27 cellular contexts compared by ENCODE assay signal in genomic region chr4:80012291-80012690, GRCh38.
DNase-seq lines count a peak whose midpoint lies in the region; ATAC-seq and TF ChIP-seq lines count a peak whose summit lies in the region.
"Had no signal": no experiment of that assay in that cellular context is flagged by ENCODE, and none has a peak within 500 bp of the region (broad histone marks: within the 10 kb centered on the region; RNA-seq: fewer than 3 reads in every experiment).

No MANE protein-coding gene starts in this region.

- H3K4ac ChIP-seq in mesenchymal stem cell (ENCODE audit: low read depth in 1 of 2, low read length in 2 of 2) = no peak overlapping the region

- peaks cover 11% of the 10 kb centered on the region for H3K79me1 ChIP-seq in mesenchymal stem cell (replicated peaks; ENCODE audit: low read length, poor library complexity, severe bottlenecking)

- no peak overlapping the region for H2AK5ac ChIP-seq in mesenchymal stem cell (ENCODE audit: low read length, severe bottlenecking)

- H2BK5ac ChIP-seq in mesenchymal stem cell (ENCODE audit: low read depth, low read length, poor library complexity, severe bottlenecking) = no peak overlapping the region

- H3K14ac ChIP-seq in mesenchymal stem cell (ENCODE audit: low read length in 2 of 2) = no peak overlapping the region

- peak overlapping the region; percentile 58 for H3K27ac ChIP-seq in DND-41 (ENCODE audit: low read length)
- peak overlapping the region in 4 of 5 donors; percentile 46 to 71 (median 63) for H3K27ac ChIP-seq in adrenal gland
- H3K27ac ChIP-seq in mesenchymal stem cell (ENCODE audit: low read length, poor library complexity, severe bottlenecking) = no peak overlapping the region
- H3K27ac ChIP-seq in subcutaneous abdominal adipose tissue (ENCODE audit: low read depth, low read length) = peak overlapping the region; percentile 80
- H3K27ac ChIP-seq: body of pancreas had no signal

- H2AFZ ChIP-seq in DND-41 (ENCODE audit: low read depth, low read length) (no peak overlapping the region), mesenchymal stem cell (ENCODE audit: low read depth, low read length) (no peak overlapping the region)

- no peak overlapping the region for H4K91ac ChIP-seq in mesenchymal stem cell (ENCODE audit: low read length)

- H3K4me3 ChIP-seq in DND-41 (ENCODE audit: low read depth in 1 of 2, low read length in 2 of 2) (no peak overlapping the region), adrenal gland (no peak overlapping the region), mesenchymal stem cell (ENCODE audit: insufficient read depth in 1 of 2, low read depth in 1 of 2, low read length in 2 of 2) (peak overlapping the region in 1 of 2 experiments; percentile 22), subcutaneous abdominal adipose tissue (ENCODE audit: low read depth in 1 of 5, low read length in 5 of 5) (no peak overlapping the region)
- H3K4me3 ChIP-seq: body of pancreas, gastrocnemius medialis, HAP-1, prostate gland had no signal

- no peaks in the 10 kb centered on the region for H4K20me1 ChIP-seq in DND-41 (ENCODE audit: insufficient read depth, low read length)

- H3K36me3 ChIP-seq in DND-41 (ENCODE audit: insufficient read depth, low read length) (peaks cover 30% of the 10 kb centered on the region), adrenal gland (replicated peaks in 1 of 2) (peaks cover 0 to 6% of the 10 kb centered on the region in 2 donors), mesenchymal stem cell (ENCODE audit: control insufficient read depth in 1 of 2, insufficient read depth in 2 of 2, low read depth in 1 of 2, low read length in 2 of 2) (peaks cover 2 to 76% of the 10 kb centered on the region in 2 experiments), subcutaneous abdominal adipose tissue (ENCODE audit: control insufficient read depth in 5 of 5, insufficient read depth in 5 of 5, low read length in 5 of 5) (peaks cover 4 to 26% (median 17%) of the 10 kb centered on the region in 5 donors)
- H3K36me3 ChIP-seq: gastrocnemius medialis, HAP-1, prostate gland had no signal

- no peak overlapping the region for H3K18ac ChIP-seq in mesenchymal stem cell (ENCODE audit: low read depth in 1 of 2, low read length in 2 of 2)

- H2BK120ac ChIP-seq in mesenchymal stem cell (ENCODE audit: low read depth, low read length) = peak overlapping the region; percentile 27

- no peak overlapping the region for H2BK12ac ChIP-seq in mesenchymal stem cell (ENCODE audit: low read length in 2 of 2)

- TF ChIP-seq CTCF in DND-41 (IDR thresholded peaks at IDR 0.05; ENCODE audit: borderline replicate concordance, extremely low read depth, low read length, poor library complexity, severe bottlenecking) = no peak
- no peak for TF ChIP-seq CTCF in adrenal gland (IDR thresholded peaks at IDR 0.05)

- no peak overlapping the region for H3K4me2 ChIP-seq in DND-41 (ENCODE audit: insufficient read depth, low read length)
- no peak overlapping the region for H3K4me2 ChIP-seq in mesenchymal stem cell (ENCODE audit: low read length, poor library complexity, severe bottlenecking)

- no peak overlapping the region for H3K23ac ChIP-seq in mesenchymal stem cell (ENCODE audit: low read length in 2 of 2)

- peaks cover 12% of the 10 kb centered on the region for H3K79me2 ChIP-seq in DND-41 (ENCODE audit: insufficient read depth, low read length)

- peaks cover 91% of the 10 kb centered on the region for H3K4me1 ChIP-seq in DND-41 (ENCODE audit: insufficient read depth, low read length)
- H3K4me1 ChIP-seq in adrenal gland (replicated peaks in 1 of 2) = peaks cover 18 to 56% of the 10 kb centered on the region in 2 donors
- H3K4me1 ChIP-seq in mesenchymal stem cell (ENCODE audit: control insufficient read depth, insufficient read depth, low read depth, low read length) = peaks cover 3% of the 10 kb centered on the region
- H3K4me1 ChIP-seq in subcutaneous abdominal adipose tissue (ENCODE audit: control insufficient read depth in 5 of 5, insufficient read depth in 5 of 5, low read length in 5 of 5) = peaks cover 0 to 32% (median 11%) of the 10 kb centered on the region in 5 donors
- H3K4me1 ChIP-seq: body of pancreas, gastrocnemius medialis had no signal

- H3K9me3 ChIP-seq in DND-41 (ENCODE audit: insufficient read depth, low read length, severe bottlenecking) = no peaks in the 10 kb centered on the region
- H3K9me3 ChIP-seq in adrenal gland (replicated peaks in 1 of 3) = no peaks in the 10 kb centered on the region
- H3K9me3 ChIP-seq in mesenchymal stem cell (ENCODE audit: control insufficient read depth, low read length) = no peaks in the 10 kb centered on the region
- H3K9me3 ChIP-seq in subcutaneous abdominal adipose tissue (ENCODE audit: control insufficient read depth in 5 of 5, low read length in 5 of 5) = no peaks in the 10 kb centered on the region
- H3K9me3 ChIP-seq: body of pancreas, gastrocnemius medialis, HAP-1, prostate gland had no signal

- no peak overlapping the region for H2BK15ac ChIP-seq in mesenchymal stem cell (ENCODE audit: low read depth, poor library complexity, severe bottlenecking)

- H3K27me3 ChIP-seq in DND-41 (ENCODE audit: insufficient read depth, low read length, poor library complexity) = no peaks in the 10 kb centered on the region
- no peaks in the 10 kb centered on the region for H3K27me3 ChIP-seq in adrenal gland
- no peaks in the 10 kb centered on the region for H3K27me3 ChIP-seq in mesenchymal stem cell (ENCODE audit: control insufficient read depth in 1 of 2, insufficient read depth in 1 of 2, low read length in 2 of 2)
- H3K27me3 ChIP-seq in subcutaneous abdominal adipose tissue (ENCODE audit: control insufficient read depth in 5 of 5, insufficient read depth in 4 of 5, low read length in 5 of 5) = no peaks in the 10 kb centered on the region
- H3K27me3 ChIP-seq: body of pancreas, gastrocnemius medialis had no signal

- 73 to 88% (median 82%) methylated on average over 1 of the region's 1 CpG for WGBS in adrenal gland, 4 donors
- no CpG with 5 or more reads among the region's 1 CpG for WGBS in mesenchymal stem cell

- DNase-seq in DND-41 (no peak), adrenal gland (no peak), mesenchymal stem cell (peak; percentile 59), SK-N-DZ (ENCODE audit: low spot score) (no peak), DMS79 (lab: John Stamatoyannopoulos, UW) (no peak), NCI-H2029 (lab: John Stamatoyannopoulos, UW) (no peak)
- DNase-seq: activated CD4-positive, alpha-beta memory T cell treated with anti-CD3 and anti-CD28 coated beads for 36 hours; activated CD4-positive, alpha-beta T cell treated with anti-CD3 and anti-CD28 coated beads for 1 hour; activated naive CD4-positive, alpha-beta T cell; activated naive CD8-positive, alpha-beta T cell treated with anti-CD3 and anti-CD28 coated beads, Interleukin-2, amount 50 U/mL, for 24 hours; body of pancreas; endodermal cell; gastrocnemius medialis; MM.1S; NCI-H1105 treated with DMSO at 0.1 percent for 48 hours; NCI-H187 treated with DMSO at 0.1 percent for 48 hours; NCI-H524 treated with DMSO at 0.1 percent for 48 hours; NK-92 treated with Interleukin-12 subunit alpha and Interleukin-12 subunit beta, amount 100 ng/mL, for 24 hours; stimulated activated CD4-positive, alpha-beta T cell treated with anti-CD3 and anti-CD28 coated beads, Interleukin-15, amount 100 ng/mL, for 24 hours; substantia nigra had no signal

- H3K9ac ChIP-seq in DND-41 (ENCODE audit: low read depth, low read length) (no peak overlapping the region), mesenchymal stem cell (ENCODE audit: low read length) (peak overlapping the region; percentile 75), subcutaneous abdominal adipose tissue (ENCODE audit: low read length in 5 of 5) (peak overlapping the region in 2 of 5 donors; percentile 53 to 75)

- ATAC-seq in DND-41 (ENCODE audit: insufficient read depth, low read depth) (no peak), GM18511 (IDR thresholded peaks at IDR 0.05; ENCODE audit: unreplicated experiment) (no peak)
- ATAC-seq: activated naive CD8-positive, alpha-beta T cell treated with anti-CD3 and anti-CD28 coated beads, Interleukin-2, amount 50 U/mL, for 24 hours; body of pancreas; esophagus mucosa; gastrocnemius medialis; Right ventricle myocardium inferior; stimulated activated effector memory CD8-positive, alpha-beta T cell treated with anti-CD3 and anti-CD28 coated beads, Interleukin-12 subunit alpha, Interleukin-12 subunit beta, amount 100 ng/mL, for 72 hours had no signal

- no peak for TF ChIP-seq POLR2A in adrenal gland (IDR thresholded peaks at IDR 0.05)

- intact Hi-C loops in adrenal gland (cut with DNase I) = no loop called here

- H4K8ac ChIP-seq in mesenchymal stem cell (ENCODE audit: low read length) = no peak overlapping the region
